Comparison of ENCODE assay signal across 8 cellular contexts in the genomic region with DNA sequence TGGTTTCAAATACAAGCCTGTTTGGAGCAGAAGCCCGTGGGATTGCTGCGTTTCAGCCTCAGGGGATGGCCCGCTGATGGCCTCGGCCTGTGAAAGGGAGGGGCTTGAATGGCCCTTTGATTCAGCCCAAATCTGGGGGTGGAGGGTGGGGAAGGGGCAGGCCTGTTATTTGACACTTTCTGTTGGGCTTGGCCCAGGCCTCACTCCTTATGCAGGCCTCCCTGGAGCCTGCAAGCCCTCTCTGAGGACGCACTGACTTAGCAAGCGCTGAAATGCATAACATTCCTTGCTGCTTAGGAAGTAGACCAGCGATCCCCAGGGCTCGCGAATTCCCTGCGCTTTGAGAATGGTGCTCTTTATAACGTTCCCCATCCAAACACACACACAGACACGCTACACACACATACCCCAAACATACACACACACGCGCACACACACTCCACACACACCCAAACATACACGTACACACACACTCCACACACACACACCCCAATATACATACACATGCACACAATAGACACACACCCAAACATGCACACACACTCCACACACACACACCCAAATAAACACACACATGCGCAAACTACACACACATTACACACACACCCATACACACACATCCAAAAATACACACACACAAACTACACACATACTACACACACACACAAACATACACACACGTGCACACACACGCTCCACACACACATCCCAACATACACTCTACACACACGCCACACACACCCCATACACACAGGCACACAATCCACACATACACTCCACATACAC. TPM values are rescaled to one million over a fixed set of nuclear protein-coding genes. Genes with fewer than 3 reads are reported as not detected.
DNase-seq lines count a peak whose midpoint lies in the region; ATAC-seq, FAIRE-seq and TF ChIP-seq lines count a peak whose summit lies in the region.

No MANE protein-coding gene starts in this region.

- no peaks in the 10 kb centered on the region for H3K27me3 Mint-ChIP-seq in osteocyte (ENCODE audit: unreplicated experiment)

- H3K4me3 ChIP-seq in foreskin fibroblast (ENCODE audit: low read depth in 1 of 2, low read length in 2 of 2) = peak overlapping the region in 1 of 2 donors; percentile 41

- no peak overlapping the region for H3K27ac Mint-ChIP-seq in osteocyte (ENCODE audit: unreplicated experiment)

- H3K4me3 Mint-ChIP-seq in osteocyte (ENCODE audit: unreplicated experiment) = no peak overlapping the region

- H3K9me3 Mint-ChIP-seq in osteocyte (ENCODE audit: unreplicated experiment) = no peaks in the 10 kb centered on the region

- H3K4me1 Mint-ChIP-seq in osteocyte (ENCODE audit: unreplicated experiment) = no peaks in the 10 kb centered on the region

- no peak for FAIRE-seq in RCC 7860 (lab: Jason Lieb, UNC)

- ATAC-seq in HG03442 (IDR thresholded peaks at IDR 0.05; ENCODE audit: unreplicated experiment) = no peak

- H3K36me3 Mint-ChIP-seq in osteocyte (ENCODE audit: unreplicated experiment) = no peaks in the 10 kb centered on the region

- DNase-seq in GDM1 (lab: John Stamatoyannopoulos, UW) = peak; percentile 26
- peak; percentile 50 for DNase-seq in RCC 7860 (ENCODE audit: low spot score)
- DNase-seq in foreskin fibroblast = peak; percentile 97 to 99
- DNase-seq in osteocyte (ENCODE audit: extremely low spot score, unreplicated experiment) = peak; percentile 95
- no peak for DNase-seq in COR-L47 (lab: John Stamatoyannopoulos, UW)
- no peak for DNase-seq in mesenteric fat pad (ENCODE audit: low spot score)
- no peak for DNase-seq in RPMI8226

- TF ChIP-seq CTCF in foreskin fibroblast (IDR thresholded peaks at IDR 0.05; ENCODE audit: low read depth, low read length) (no peak), osteocyte (IDR thresholded peaks at IDR 0.05) (no peak)

RNA-seq across cellular contexts. Expression of gene TLR10, which starts 29.6 kb away (rescaled TPM):
- total RNA-seq in osteocyte (not detected in 2 replicates), mesenteric fat pad (0.42 TPM)

RNA-seq across cellular contexts. Expression of gene TLR1, which starts 51.4 kb away (rescaled TPM):
- total RNA-seq in osteocyte (0.42 and 0.48 TPM in 2 replicates), mesenteric fat pad (25.4 TPM)

Comparison
In these comparisons a context has a peak if more than half of its experiments do, and no peak if none do; other contexts are left out.
1. DNase-seq: peak in GDM1 (single experiment), RCC 7860 (single experiment), foreskin fibroblast (2 of 2) and osteocyte (single experiment); none in COR-L47 (single experiment), mesenteric fat pad (single experiment) and RPMI8226 (single experiment).
2. RNA of gene TLR1, which starts 51.4 kb away (total RNA-seq): 25.4 TPM in mesenteric fat pad (single experiment); 0.42 to 0.48 TPM in osteocyte; every median in the first group is over 10 times any median in the second.